8 cellular contexts compared by ENCODE assay signal in the genomic region with DNA sequence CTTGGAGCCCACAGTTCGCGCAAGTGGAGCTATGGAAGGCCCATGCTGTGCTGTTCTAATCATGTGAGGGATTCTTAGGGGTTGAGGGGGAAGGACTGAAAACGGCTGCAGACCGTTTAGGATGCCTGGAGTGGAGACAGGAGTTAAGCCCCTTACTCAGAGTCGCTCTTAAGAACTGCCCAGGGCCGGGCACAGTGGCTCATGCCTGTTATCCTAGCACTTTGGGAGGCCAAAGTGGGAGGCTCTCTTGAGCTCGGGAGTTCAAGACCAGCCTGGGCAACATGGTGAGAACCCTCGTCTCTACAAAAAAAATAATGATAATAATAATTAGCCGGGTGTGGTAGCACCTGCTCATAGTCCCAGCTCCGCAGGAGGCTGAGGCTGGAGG. TPM values are rescaled to one million over a fixed set of nuclear protein-coding genes. Genes with fewer than 3 reads are reported as not detected.
DNase-seq lines count a peak whose midpoint lies in the region; ATAC-seq, FAIRE-seq and TF ChIP-seq lines count a peak whose summit lies in the region.

No MANE protein-coding gene starts in this region.

- no CpG with 5 or more reads among the region's 10 CpGs for WGBS in iPS DF 6.9 (ENCODE audit: insufficient coverage, insufficient read length)
- WGBS in small intestine, 3 donors: 2 to 12% (median 6%) methylated on average over 10 of the region's 10 CpGs

- peaks cover 0 to 13% of the 10 kb centered on the region in 2 experiments; a peak in 1 of 3 replicates for H3K36me3 ChIP-seq in HEK293 (ENCODE audit: control insufficient read depth in 2 of 2, insufficient read depth in 1 of 2, low read length in 2 of 2)
- H3K36me3 ChIP-seq in iPS DF 6.9 (ENCODE audit: control insufficient read depth, insufficient read depth, low read length): no peaks in the 10 kb centered on the region
- no peaks in the 10 kb centered on the region for H3K36me3 ChIP-seq in small intestine (ENCODE audit: control insufficient read depth in 2 of 2, insufficient read depth in 2 of 2, low read length in 2 of 2)

- POLR2A ChIA-PET in HEK293 (lab: Yijun Ruan, JAX): interaction anchor here (2.4 kb wide), 1 partner anchor 14 kb away, joined by 19 read pairs; a partner anchor contains a TSS

- H3K27ac ChIP-seq in HEK293 (ENCODE audit: extremely low read depth, low read depth, low read length): no peak overlapping the region
- H3K27ac ChIP-seq in VCaP: peak overlapping the region; percentile 96
- H3K27ac ChIP-seq in iPS DF 6.9 (ENCODE audit: low read length): no peak overlapping the region
- peak overlapping the region; percentile 98 to 100 for H3K27ac ChIP-seq in small intestine (ENCODE audit: low read depth in 1 of 2, low read length in 1 of 2)

- no peaks in the 10 kb centered on the region for H3K4me1 ChIP-seq in HEK293 (ENCODE audit: control insufficient read depth, insufficient read depth, low read length)
- no peaks in the 10 kb centered on the region for H3K4me1 ChIP-seq in iPS DF 6.9 (ENCODE audit: control insufficient read depth, insufficient read depth, low read length)
- H3K4me1 ChIP-seq in small intestine (ENCODE audit: control insufficient read depth in 2 of 2, insufficient read depth in 1 of 2, low read depth in 1 of 2, low read length in 1 of 2): peaks cover 0 to 4% of the 10 kb centered on the region in 2 donors

- H3K27me3 ChIP-seq in iPS DF 6.9 (ENCODE audit: control insufficient read depth, insufficient read depth, low read length) (no peaks in the 10 kb centered on the region), small intestine (ENCODE audit: control insufficient read depth in 2 of 2, insufficient read depth in 2 of 2, low read length in 2 of 2) (no peaks in the 10 kb centered on the region)

- DNase-seq in iPS DF 6.9 (ENCODE audit: low read depth, low spot score): no peak
- DNase-seq in small intestine: no peak
- DNase-seq in cerebellar cortex (ENCODE audit: low spot score): no peak
- DNase-seq in NCI-H2171 treated with DMSO at 0.1 percent for 48 hours (lab: John Stamatoyannopoulos, UW): no peak

- CTCF ChIA-PET in HEK293 (lab: Yijun Ruan, JAX): no interaction called here

- H3K4me3 ChIP-seq in HEK293 (ENCODE audit: low read depth, low read length) (peak overlapping the region; percentile 59), iPS DF 6.9 (ENCODE audit: low read length) (peak overlapping the region; percentile 87; the same call in 1 of the 2 replicates), small intestine (ENCODE audit: low read depth in 1 of 2, low read length in 2 of 2) (peak overlapping the region in 1 of 2 donors; percentile 95)

- H3K9me3 ChIP-seq in HEK293 (ENCODE audit: control insufficient read depth, insufficient read depth, low read depth, low read length): no peaks in the 10 kb centered on the region
- no peaks in the 10 kb centered on the region for H3K9me3 ChIP-seq in iPS DF 6.9 (ENCODE audit: control insufficient read depth, insufficient read depth, low read length)
- no peaks in the 10 kb centered on the region for H3K9me3 ChIP-seq in small intestine (ENCODE audit: control insufficient read depth, low read depth)

- ATAC-seq in HG02798 (IDR thresholded peaks at IDR 0.05; ENCODE audit: poor library complexity, unreplicated experiment): no peak
- no peak for ATAC-seq in GM21576 (IDR thresholded peaks at IDR 0.05; ENCODE audit: unreplicated experiment)

- TF ChIP-seq CTCF in HEK293 (tag by site-specific recombination; IDR thresholded peaks at IDR 0.05) (no peak), VCaP (conservative IDR thresholded peaks at IDR 0.05) (no peak)

- no peak for FAIRE-seq in small intestine (lab: Jason Lieb, UNC)

TF ChIP-seq in HEK293, 187 proteins besides CTCF, POLR2A, EP300 and RAD21:
- TF ChIP-seq SALL2 (tag by site-specific recombination; IDR thresholded peaks at IDR 0.05; ENCODE audit: borderline replicate concordance): no peak
- TF ChIP-seq ZFP37 (tag by site-specific recombination; IDR thresholded peaks at IDR 0.05): no peak
- 0 out of 2 replicates have a peak, but pooled peaks have one; percentile 34 for TF ChIP-seq ZNF335 (tag by site-specific recombination; conservative IDR thresholded peaks at IDR 0.05)
- TF ChIP-seq ZNF274 (IDR thresholded peaks at IDR 0.05; ENCODE audit: low read length): no peak
- TF ChIP-seq ZNF274 (tag by site-specific recombination; IDR thresholded peaks at IDR 0.05; ENCODE audit: borderline replicate concordance): no peak
- no peak for TF ChIP-seq ZNF548 (tag by site-specific recombination; IDR thresholded peaks at IDR 0.05)
- TF ChIP-seq ZNF16 (tag by site-specific recombination; IDR thresholded peaks at IDR 0.05; ENCODE audit: low read depth): no peak
- TF ChIP-seq, protein P1, sequence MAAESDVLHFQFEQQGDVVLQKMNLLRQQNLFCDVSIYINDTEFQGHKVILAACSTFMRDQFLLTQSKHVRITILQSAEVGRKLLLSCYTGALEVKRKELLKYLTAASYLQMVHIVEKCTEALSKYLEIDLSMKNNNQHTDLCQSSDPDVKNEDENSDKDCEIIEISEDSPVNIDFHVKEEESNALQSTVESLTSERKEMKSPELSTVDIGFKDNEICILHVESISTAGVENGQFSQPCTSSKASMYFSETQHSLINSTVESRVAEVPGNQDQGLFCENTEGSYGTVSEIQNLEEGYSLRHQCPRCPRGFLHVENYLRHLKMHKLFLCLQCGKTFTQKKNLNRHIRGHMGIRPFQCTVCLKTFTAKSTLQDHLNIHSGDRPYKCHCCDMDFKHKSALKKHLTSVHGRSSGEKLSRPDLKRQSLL (tag by site-specific recombination; IDR thresholded peaks at IDR 0.05): no peak
- TF ChIP-seq, protein P2, sequence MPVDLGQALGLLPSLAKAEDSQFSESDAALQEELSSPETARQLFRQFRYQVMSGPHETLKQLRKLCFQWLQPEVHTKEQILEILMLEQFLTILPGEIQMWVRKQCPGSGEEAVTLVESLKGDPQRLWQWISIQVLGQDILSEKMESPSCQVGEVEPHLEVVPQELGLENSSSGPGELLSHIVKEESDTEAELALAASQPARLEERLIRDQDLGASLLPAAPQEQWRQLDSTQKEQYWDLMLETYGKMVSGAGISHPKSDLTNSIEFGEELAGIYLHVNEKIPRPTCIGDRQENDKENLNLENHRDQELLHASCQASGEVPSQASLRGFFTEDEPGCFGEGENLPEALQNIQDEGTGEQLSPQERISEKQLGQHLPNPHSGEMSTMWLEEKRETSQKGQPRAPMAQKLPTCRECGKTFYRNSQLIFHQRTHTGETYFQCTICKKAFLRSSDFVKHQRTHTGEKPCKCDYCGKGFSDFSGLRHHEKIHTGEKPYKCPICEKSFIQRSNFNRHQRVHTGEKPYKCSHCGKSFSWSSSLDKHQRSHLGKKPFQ (tag by site-specific recombination; IDR thresholded peaks at IDR 0.05): no peak
- no peak for TF ChIP-seq ZNF654 (tag by site-specific recombination; IDR thresholded peaks at IDR 0.05; ENCODE audit: low read depth)
- TF ChIP-seq ZNF776 (tag by site-specific recombination; IDR thresholded peaks at IDR 0.05; ENCODE audit: borderline replicate concordance): no peak
- 0 out of 2 replicates have a peak, but pooled peaks have one; percentile 1 for TF ChIP-seq ZBTB20 (tag by site-specific recombination; IDR thresholded peaks at IDR 0.05)

RNA-seq across cellular contexts. Expression of a gene that starts 1.1 kb away (rescaled TPM):
- 10 to 100 TPM; 17.2 to 25.7 (median 20.8) TPM for polyA plus RNA-seq in small intestine

RNA-seq across cellular contexts. Expression of a gene that starts 13.4 kb away (rescaled TPM):
- 10 to 100 TPM; 19.1 to 38.0 (median 27.3) TPM for polyA plus RNA-seq in small intestine

RNA-seq across cellular contexts. Expression of a gene that starts 19.7 kb away (rescaled TPM):
- 100 to 1,000 TPM in 1 of 3 donors, 10 to 100 TPM in 2; 42.2 to 124 (median 94.0) TPM for polyA plus RNA-seq in small intestine

Comparison
In these comparisons a context has a peak if more than half of its experiments do, and no peak if none do; other contexts are left out.
1. H3K27ac ChIP-seq: peak in VCaP (single experiment) and small intestine (2 of 2); none in HEK293 (single experiment) and iPS DF 6.9 (single experiment).